In genomic region chr16:11296706-11297491, GRCh38 we compare ENCODE assay signal across 8 cellular contexts. TPM values are rescaled to one million over a fixed set of nuclear protein-coding genes. Genes with fewer than 3 reads are reported as not detected.
DNase-seq lines count a peak whose midpoint lies in the region; ATAC-seq, FAIRE-seq and TF ChIP-seq lines count a peak whose summit lies in the region.

No MANE protein-coding gene starts in this region.

- H2BK12ac ChIP-seq in H1 (ENCODE audit: low read depth, low read length) = 0 out of 2 replicates have a peak overlapping the region, but pooled peaks have one; percentile 90

- H4K20me1 ChIP-seq in H1 (replicated peaks in 1 of 2; ENCODE audit: control insufficient read depth in 1 of 2, insufficient read depth in 2 of 2, low read length in 2 of 2) = no peaks in the 10 kb centered on the region

- no peaks in the 10 kb centered on the region for H3K36me3 ChIP-seq in H1 (ENCODE audit: control insufficient read depth in 2 of 4, insufficient read depth in 4 of 4, low read length in 3 of 4)

- 73% methylated on average over 10 of the region's 10 CpGs; no CpG with 5 or more reads in 1 of the 2 experiments for WGBS in H1 (ENCODE audit: extremely low coverage in 1 of 2, insufficient coverage in 1 of 2, insufficient read length in 1 of 2, insufficient replicate concordance in 2 of 2, low coverage in 1 of 2, low lambda C conversion rate in 2 of 2, missing lambda C conversion rate in 1 of 2), 2 experiments

- peak overlapping the region; percentile 43; the same call in 1 of the 2 replicates for H2BK20ac ChIP-seq in H1 (ENCODE audit: low read length)

- no peak for TF ChIP-seq CTCF in HL-60 (IDR thresholded peaks at IDR 0.05; ENCODE audit: insufficient read depth, low read length)
- no peak for TF ChIP-seq CTCF in H1 (IDR thresholded peaks at IDR 0.05; ENCODE audit: control extremely low read depth in 1 of 3, insufficient read depth in 1 of 3, low read depth in 1 of 3, low read length in 3 of 3)

- peak; percentile 26 for ATAC-seq in GM19351 (IDR thresholded peaks at IDR 0.05; ENCODE audit: unreplicated experiment)
- ATAC-seq in sciatic nerve = peak; percentile 35
- no peak for ATAC-seq in HG03469 (IDR thresholded peaks at IDR 0.05; ENCODE audit: unreplicated experiment)
- ATAC-seq in HG02970 (IDR thresholded peaks at IDR 0.05; ENCODE audit: low FRiP score, unreplicated experiment) = no peak

- no peak for DNase-seq in HL-60 (ENCODE audit: low read depth in 1 of 2, low spot score in 1 of 2)
- no peak for DNase-seq in H1 (ENCODE audit: low read depth in 1 of 2, low spot score in 2 of 2)
- no peak for DNase-seq in sciatic nerve (ENCODE audit: low spot score)
- no peak for DNase-seq in KBM-7
- no peak for DNase-seq in COLO668 (lab: John Stamatoyannopoulos, UW; ENCODE audit: unreplicated experiment)

- no peaks in the 10 kb centered on the region for H3K79me2 ChIP-seq in H1 (ENCODE audit: control insufficient read depth in 1 of 2, insufficient read depth in 2 of 2, low read length in 2 of 2)

- no peak overlapping the region for H3K4ac ChIP-seq in H1 (replicated peaks; ENCODE audit: insufficient read length, low read depth, low read length)

- POLR2A ChIA-PET in H1 (lab: Charles Lee; ENCODE audit: partially characterized antibody) = interaction anchor here (0.8 to 2.7 kb wide), 7 partner anchors 9 to 41 kb away, joined by 3 to 11 read pairs (median 3); partner anchors contain the start of gene SOCS1

- H4K8ac ChIP-seq in H1 (ENCODE audit: extremely low read depth, insufficient read depth, low read length) = no peak overlapping the region

- H3K4me3 ChIP-seq in HL-60 (replicated peaks; ENCODE audit: insufficient read depth, low read length) = no peak overlapping the region
- no peak overlapping the region for H3K4me3 ChIP-seq in H1 (ENCODE audit: extremely low read depth in 1 of 4, insufficient read depth in 2 of 4, low read depth in 3 of 4, low read length in 4 of 4)

- peaks cover 5 to 9% (median 9%) of the 10 kb centered on the region in 4 experiments for H3K4me1 ChIP-seq in H1 (replicated peaks in 1 of 4; ENCODE audit: control insufficient read depth in 3 of 4, insufficient read depth in 4 of 4, low read length in 3 of 4)

- no peak overlapping the region for H3K14ac ChIP-seq in H1 (ENCODE audit: insufficient read length)

- no peak overlapping the region for H4K5ac ChIP-seq in H1 (ENCODE audit: insufficient read length, low read depth, low read length)

- no peak overlapping the region for H2AFZ ChIP-seq in H1 (ENCODE audit: low read length)

- H3K9ac ChIP-seq in H1 (replicated peaks in 1 of 4; ENCODE audit: extremely low read depth in 1 of 4, low read depth in 3 of 4, low read length in 3 of 4) = no peak overlapping the region

- intact Hi-C loops in sciatic nerve (cut with DNase I) = no loop called here

- H3K27me3 ChIP-seq in HL-60 (ENCODE audit: insufficient read depth, poor library complexity, severe bottlenecking) = no peaks in the 10 kb centered on the region
- H3K27me3 ChIP-seq in H1 (replicated peaks in 1 of 4; ENCODE audit: control insufficient read depth in 3 of 4, extremely low read depth in 1 of 4, insufficient read depth in 3 of 4, low read length in 3 of 4) = no peaks in the 10 kb centered on the region

- CTCF ChIA-PET in H1 (lab: Charles Lee; ENCODE audit: partially characterized antibody) = interaction anchor here (1.0 to 3.8 kb wide), 4 partner anchors 15 to 61 kb away, joined by 3 to 13 read pairs (median 4); partner anchors contain the start of gene SOCS1

- H3K23me2 ChIP-seq in H1 (ENCODE audit: low read depth, low read length) = no peaks in the 10 kb centered on the region

- peak overlapping the region; percentile 7 to 22; a peak in 2 of 4 replicates for H3K4me2 ChIP-seq in H1 (ENCODE audit: insufficient read depth in 1 of 2, low read depth in 2 of 2, low read length in 2 of 2)

- H2BK15ac ChIP-seq in H1 (ENCODE audit: low read length) = 0 out of 2 replicates have a peak overlapping the region, but pooled peaks have one; percentile 6

- TF ChIP-seq EP300 in H1 (IDR thresholded peaks at IDR 0.05; ENCODE audit: borderline replicate concordance in 1 of 2, low read depth in 2 of 2, low read length in 2 of 2) = no peak

- H3K79me1 ChIP-seq in H1 (ENCODE audit: low read depth, low read length) = no peaks in the 10 kb centered on the region

- H4K91ac ChIP-seq in H1 (replicated peaks; ENCODE audit: insufficient read length, low read length) = no peak overlapping the region

- in situ Hi-C loops in KBM-7 (cut with MboI; ENCODE audit: low pct_unique_long_range_greater_than_20kb, low sequenced_read_pairs) = no loop called here

- H3K27ac ChIP-seq in HL-60 (replicated peaks) (peak overlapping the region; percentile 79; the same call in 1 of the 2 replicates), H1 (ENCODE audit: low read depth, low read length) (no peak overlapping the region)

- peak overlapping the region; percentile 79; the same call in 1 of the 2 replicates for H2AK5ac ChIP-seq in H1 (ENCODE audit: low read depth, low read length)

- TF ChIP-seq RAD21 in H1 (IDR thresholded peaks at IDR 0.05 in 1 of 2, conservative IDR thresholded peaks at IDR 0.05 in 1 of 2; ENCODE audit: low read depth in 2 of 2, low read length in 2 of 2) = no peak

- no peak overlapping the region for H3K23ac ChIP-seq in H1 (ENCODE audit: insufficient read length)

- H3K18ac ChIP-seq in H1 (ENCODE audit: extremely low read depth, low read length) = no peak overlapping the region; the same call in 1 of the 2 replicates

- H3K56ac ChIP-seq in H1 (replicated peaks; ENCODE audit: insufficient read length, low read depth, low read length) = no peak overlapping the region

- no peak for TF ChIP-seq POLR2A in H1 (IDR thresholded peaks at IDR 0.05; ENCODE audit: control extremely low read depth in 1 of 2, low read depth in 2 of 2, low read length in 2 of 2)

- H2BK5ac ChIP-seq in H1 (ENCODE audit: low read depth, low read length) = peak overlapping the region; percentile 8; the same call in 1 of the 2 replicates

- H2BK120ac ChIP-seq in H1 (replicated peaks; ENCODE audit: low read depth, low read length) = no peak overlapping the region

- H3K9me3 ChIP-seq in H1 (ENCODE audit: insufficient read depth in 2 of 2, low read depth in 1 of 2, low read length in 1 of 2) = no peaks in the 10 kb centered on the region

- no peak for FAIRE-seq in H1 (lab: Jason Lieb, UNC)

RNA-seq across cellular contexts. Expression of gene PRM1, which starts 15.8 kb away (rescaled TPM):
- 0.82 and 0.92 TPM in 2 replicates for total RNA-seq in H1 (2021; fragmentation: NEBNext Ultra II Directional; extraction: Animal tissue kit (Norgen Biotek cat#: 25700))
- polyA plus RNA-seq in H1 (2011; rRNA removed) = 0.54 TPM in 1 of 2 replicates, not detected in the other
- polyA plus RNA-seq in H1 (2011; cell fraction: cytosol; rRNA removed) = 0.65 TPM
- 0.47 TPM for polyA plus RNA-seq in H1 (2011; cell fraction: nucleus; rRNA removed)
- 0.60 to 1.1 TPM in 2 of 4 replicates, not detected in the others for polyA plus RNA-seq in H1 (2012, experiment 1 of 2)
- not detected for polyA plus RNA-seq in H1 (2012, experiment 2 of 2)
- 1.3 TPM for polyA plus RNA-seq in H1 (2013, experiment 1 of 2)
- 0.68 TPM for polyA plus RNA-seq in H1 (2013, experiment 2 of 2)
- not detected in 2 replicates for polyA minus RNA-seq in H1 (2011; rRNA and poly(A)+ RNA removed)
- polyA minus RNA-seq in H1 (2011; cell fraction: cytosol; rRNA and poly(A)+ RNA removed) = not detected
- polyA minus RNA-seq in H1 (2011; cell fraction: nucleus; rRNA and poly(A)+ RNA removed) = not detected
- total RNA-seq in sciatic nerve = not detected

RNA-seq across cellular contexts. Expression of gene PRM2, which starts 20.6 kb away (rescaled TPM):
- not detected in 2 replicates for total RNA-seq in H1 (2021; fragmentation: NEBNext Ultra II Directional; extraction: Animal tissue kit (Norgen Biotek cat#: 25700))
- not detected in 2 replicates for polyA plus RNA-seq in H1 (2011; rRNA removed)
- not detected for polyA plus RNA-seq in H1 (2011; cell fraction: cytosol; rRNA removed)
- polyA plus RNA-seq in H1 (2011; cell fraction: nucleus; rRNA removed) = not detected
- not detected in 4 replicates for polyA plus RNA-seq in H1 (2012, experiment 1 of 2)
- polyA plus RNA-seq in H1 (2012, experiment 2 of 2) = not detected
- polyA plus RNA-seq in H1 (2013, experiment 1 of 2) = not detected
- not detected for polyA plus RNA-seq in H1 (2013, experiment 2 of 2)
- not detected in 2 replicates for polyA minus RNA-seq in H1 (2011; rRNA and poly(A)+ RNA removed)
- polyA minus RNA-seq in H1 (2011; cell fraction: cytosol; rRNA and poly(A)+ RNA removed) = not detected
- polyA minus RNA-seq in H1 (2011; cell fraction: nucleus; rRNA and poly(A)+ RNA removed) = not detected
- total RNA-seq in sciatic nerve = not detected

RNA-seq across cellular contexts. Expression of gene PRM3, which starts 23.5 kb away (rescaled TPM):
- total RNA-seq in H1 (2021; fragmentation: NEBNext Ultra II Directional; extraction: Animal tissue kit (Norgen Biotek cat#: 25700)) = not detected in 2 replicates
- polyA plus RNA-seq in H1 (2011; rRNA removed) = not detected in 2 replicates
- polyA plus RNA-seq in H1 (2011; cell fraction: cytosol; rRNA removed) = not detected
- not detected for polyA plus RNA-seq in H1 (2011; cell fraction: nucleus; rRNA removed)
- polyA plus RNA-seq in H1 (2012, experiment 1 of 2) = not detected in 4 replicates
- not detected for polyA plus RNA-seq in H1 (2012, experiment 2 of 2)
- polyA plus RNA-seq in H1 (2013, experiment 1 of 2) = not detected
- polyA plus RNA-seq in H1 (2013, experiment 2 of 2) = not detected
- polyA minus RNA-seq in H1 (2011; rRNA and poly(A)+ RNA removed) = not detected in 2 replicates
- polyA minus RNA-seq in H1 (2011; cell fraction: cytosol; rRNA and poly(A)+ RNA removed) = not detected
- not detected for polyA minus RNA-seq in H1 (2011; cell fraction: nucleus; rRNA and poly(A)+ RNA removed)
- total RNA-seq in sciatic nerve = not detected

RNA-seq across cellular contexts. Expression of gene TNP2, which starts 27.8 kb away (rescaled TPM):
- not detected in 2 replicates for total RNA-seq in H1 (2021; fragmentation: NEBNext Ultra II Directional; extraction: Animal tissue kit (Norgen Biotek cat#: 25700))
- polyA plus RNA-seq in H1 (2011; rRNA removed) = not detected in 2 replicates
- polyA plus RNA-seq in H1 (2011; cell fraction: cytosol; rRNA removed) = not detected
- polyA plus RNA-seq in H1 (2011; cell fraction: nucleus; rRNA removed) = not detected
- not detected in 4 replicates for polyA plus RNA-seq in H1 (2012, experiment 1 of 2)
- not detected for polyA plus RNA-seq in H1 (2012, experiment 2 of 2)
- polyA plus RNA-seq in H1 (2013, experiment 1 of 2) = not detected
- not detected for polyA plus RNA-seq in H1 (2013, experiment 2 of 2)
- not detected in 2 replicates for polyA minus RNA-seq in H1 (2011; rRNA and poly(A)+ RNA removed)
- polyA minus RNA-seq in H1 (2011; cell fraction: cytosol; rRNA and poly(A)+ RNA removed) = not detected
- not detected for polyA minus RNA-seq in H1 (2011; cell fraction: nucleus; rRNA and poly(A)+ RNA removed)
- not detected for total RNA-seq in sciatic nerve

RNA-seq across cellular contexts. Expression of gene SOCS1, which starts 40.9 kb away (rescaled TPM):
- total RNA-seq in H1 (2021; fragmentation: NEBNext Ultra II Directional; extraction: Animal tissue kit (Norgen Biotek cat#: 25700)) = 48.9 and 49.8 TPM in 2 replicates
- 21.0 and 46.5 TPM in 2 replicates for polyA plus RNA-seq in H1 (2011; rRNA removed)
- 17.0 TPM for polyA plus RNA-seq in H1 (2011; cell fraction: cytosol; rRNA removed)
- 36.0 TPM for polyA plus RNA-seq in H1 (2011; cell fraction: nucleus; rRNA removed)
- polyA plus RNA-seq in H1 (2012, experiment 1 of 2) = 9.9 to 28.9 TPM (median 25.5 TPM) in 4 replicates
- 20.5 TPM for polyA plus RNA-seq in H1 (2012, experiment 2 of 2)
- 83.3 TPM for polyA plus RNA-seq in H1 (2013, experiment 1 of 2)
- 90.5 TPM for polyA plus RNA-seq in H1 (2013, experiment 2 of 2)
- polyA minus RNA-seq in H1 (2011; rRNA and poly(A)+ RNA removed) = 1.7 and 4.1 TPM in 2 replicates
- 22.5 TPM for polyA minus RNA-seq in H1 (2011; cell fraction: cytosol; rRNA and poly(A)+ RNA removed)
- polyA minus RNA-seq in H1 (2011; cell fraction: nucleus; rRNA and poly(A)+ RNA removed) = 60.0 TPM
- 4.3 TPM for total RNA-seq in sciatic nerve

Comparison
In these comparisons a context has a peak if more than half of its experiments do, and no peak if none do; other contexts are left out.
1. ATAC-seq: peak in GM19351 (single experiment) and sciatic nerve (single experiment); none in HG03469 (single experiment) and HG02970 (single experiment).